Comparison of ENCODE assay signal across 9 cellular contexts in the genomic region with DNA sequence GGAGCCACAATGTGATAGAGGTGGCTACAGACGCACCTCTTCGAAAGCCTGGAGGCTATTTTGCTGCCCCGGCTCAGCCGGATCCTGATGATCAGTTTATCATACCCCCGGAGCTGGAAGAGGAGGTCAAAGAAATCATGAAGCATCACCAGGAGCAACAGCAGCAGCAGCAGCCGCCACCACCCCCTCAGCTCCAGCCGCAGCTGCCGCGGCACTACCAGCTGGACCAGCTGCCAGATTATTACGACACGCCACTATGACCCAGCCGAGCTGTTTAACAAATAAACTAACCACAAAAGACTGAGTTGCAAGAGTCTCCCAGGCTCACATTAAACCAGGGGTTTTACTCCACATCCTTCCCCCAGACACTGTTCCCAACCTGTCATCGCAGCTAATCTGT.
DNase-seq lines count a peak whose midpoint lies in the region; ATAC-seq and TF ChIP-seq lines count a peak whose summit lies in the region.
"Had no signal": no experiment of that assay in that cellular context is flagged by ENCODE, and none has a peak within 500 bp of the region (broad histone marks: within the 10 kb centered on the region; RNA-seq: fewer than 3 reads in every experiment).

No MANE protein-coding gene starts in this region.

- TF ChIP-seq CTCF in fibroblast of lung (conservative IDR thresholded peaks at IDR 0.05 in 1 of 2, IDR thresholded peaks at IDR 0.05 in 1 of 2; ENCODE audit: low read depth in 1 of 2, low read length in 2 of 2) = no peak
- no peak for TF ChIP-seq CTCF in gastrocnemius medialis (IDR thresholded peaks at IDR 0.05 in 4 of 5, conservative IDR thresholded peaks at IDR 0.05 in 1 of 5)
- no peak for TF ChIP-seq CTCF in OCI-LY7 (conservative IDR thresholded peaks at IDR 0.05; ENCODE audit: low read length)

- BruUV-seq in OCI-LY7 (replicated peaks; lab: Mats Ljungman, UMichigan) = no TSS peak

- no peaks in the 10 kb centered on the region for H3K9me3 ChIP-seq in fibroblast of lung (ENCODE audit: control insufficient read depth, insufficient read depth, low read depth, low read length)
- no peaks in the 10 kb centered on the region for H3K9me3 ChIP-seq in gastrocnemius medialis
- no peaks in the 10 kb centered on the region for H3K9me3 ChIP-seq in OCI-LY7 (ENCODE audit: low read length)

- peaks cover 8% of the 10 kb centered on the region for H3K36me3 ChIP-seq in fibroblast of lung (ENCODE audit: control insufficient read depth, insufficient read depth, low read length)
- peaks cover 0 to 9% of the 10 kb centered on the region in 2 donors for H3K36me3 ChIP-seq in gastrocnemius medialis
- no peaks in the 10 kb centered on the region for H3K36me3 ChIP-seq in OCI-LY7 (ENCODE audit: insufficient read depth, low read length)

- in situ Hi-C loops in gastrocnemius medialis (cut with MboI; ENCODE audit: low sequenced_read_pairs in 4 of 4) = loop anchor here (25.0 kb wide), 3 partner anchors 267 to 792 kb away; a partner anchor contains a TSS

- DNase-seq in HCEC 1CT = peak; percentile 96
- DNase-seq in NCI-H748 treated with DMSO at 0.1 percent for 48 hours (lab: John Stamatoyannopoulos, UW) = peak; percentile 85
- peak; percentile 87 to 94 for DNase-seq in fibroblast of lung (ENCODE audit: low read depth in 2 of 2)
- peak; percentile 35 to 43 for DNase-seq in gastrocnemius medialis
- no peak for DNase-seq in OCI-LY7 (ENCODE audit: low spot score)
- DNase-seq in stimulated activated CD4-positive, alpha-beta T cell treated with anti-CD3 and anti-CD28 coated beads, Interleukin-2, amount 100 ng/mL, for 48 hours = no peak
- DNase-seq: T-helper 17 cell had no signal

- H3K79me2 ChIP-seq in fibroblast of lung (ENCODE audit: control insufficient read depth, insufficient read depth, low read length) (no peaks in the 10 kb centered on the region), OCI-LY7 (ENCODE audit: insufficient read depth, low read depth, low read length) (no peaks in the 10 kb centered on the region)

- no peak overlapping the region for H2AFZ ChIP-seq in fibroblast of lung (ENCODE audit: low read length)
- H2AFZ ChIP-seq in OCI-LY7 (ENCODE audit: low read length) = no peak overlapping the region

- POLR2A ChIA-PET in OCI-LY7 (lab: Charles Lee) = no interaction called here

- H3K9me2 ChIP-seq in OCI-LY7 (ENCODE audit: insufficient read depth, low read length) = no peaks in the 10 kb centered on the region

- intact Hi-C loops in gastrocnemius medialis (cut with DNase I; ENCODE audit: low total_unique reads) = no loop called here
- intact Hi-C loops in OCI-LY7 (cut with micrococcal nuclease; ENCODE audit: unreplicated experiment) = no loop called here

- H3K27me3 ChIP-seq in fibroblast of lung (ENCODE audit: control insufficient read depth, insufficient read depth, low read length) (no peaks in the 10 kb centered on the region), gastrocnemius medialis (no peaks in the 10 kb centered on the region)

- CTCF ChIA-PET in OCI-LY7 (lab: Charles Lee; ENCODE audit: unreplicated experiment) = no interaction called here

- H3K4me2 ChIP-seq in fibroblast of lung (ENCODE audit: extremely low read depth, insufficient read depth, low read length) (no peak overlapping the region), OCI-LY7 (ENCODE audit: low read length) (no peak overlapping the region)

- TF ChIP-seq POLR2A in gastrocnemius medialis (IDR thresholded peaks at IDR 0.05) = no peak

- no peak overlapping the region for H3K9ac ChIP-seq in fibroblast of lung (ENCODE audit: insufficient read depth, low read length)

- H3K4me3 ChIP-seq in fibroblast of lung (replicated peaks in 1 of 4; ENCODE audit: control extremely low read depth in 1 of 4, insufficient read depth in 1 of 4, low read depth in 3 of 4, low read length in 4 of 4) (no peak overlapping the region), gastrocnemius medialis (no peak overlapping the region), OCI-LY7 (ENCODE audit: low read depth, low read length, poor library complexity, severe bottlenecking) (no peak overlapping the region)

- H3K4me1 ChIP-seq in fibroblast of lung (ENCODE audit: control insufficient read depth, extremely low read depth, insufficient read depth, low read length) (peaks cover 9% of the 10 kb centered on the region), gastrocnemius medialis (no peaks in the 10 kb centered on the region), OCI-LY7 (ENCODE audit: insufficient read depth, low read length, poor library complexity, severe bottlenecking) (no peaks in the 10 kb centered on the region)

- H3K27ac ChIP-seq in fibroblast of lung (ENCODE audit: insufficient read depth, low read length) (no peak overlapping the region), gastrocnemius medialis (no peak overlapping the region), OCI-LY7 (ENCODE audit: low read depth, low read length, poor library complexity, severe bottlenecking) (no peak overlapping the region)

- H4K20me1 ChIP-seq in fibroblast of lung (ENCODE audit: control insufficient read depth, extremely low read depth, insufficient read depth, low read length) (no peaks in the 10 kb centered on the region), OCI-LY7 (ENCODE audit: insufficient read depth, low read length) (no peaks in the 10 kb centered on the region)

- peak; percentile 65 to 76 for ATAC-seq in gastrocnemius medialis
- no peak for ATAC-seq in GM21515 (IDR thresholded peaks at IDR 0.05; ENCODE audit: unreplicated experiment)
- ATAC-seq in GM19023 (IDR thresholded peaks at IDR 0.05; ENCODE audit: unreplicated experiment) = no peak
- ATAC-seq: T-helper 17 cell had no signal

Comparison
In these comparisons a context has a peak if more than half of its experiments do, and no peak if none do; other contexts are left out.
1. DNase-seq: peak in HCEC 1CT (single experiment), NCI-H748 treated with DMSO at 0.1 percent for 48 hours (single experiment), fibroblast of lung (2 of 2) and gastrocnemius medialis (2 of 2); none in OCI-LY7 (single experiment) and stimulated activated CD4-positive, alpha-beta T cell treated with anti-CD3 and anti-CD28 coated beads, Interleukin-2, amount 100 ng/mL, for 48 hours (0 of 2).
2. ATAC-seq: peak in gastrocnemius medialis (2 of 2); none in GM21515 (single experiment) and GM19023 (single experiment).